In genomic region chr6:53679446-53679933, GRCh38 we compare ENCODE assay signal across 8 cellular contexts. TPM values are rescaled to one million over a fixed set of nuclear protein-coding genes. Genes with fewer than 3 reads are reported as not detected.
DNase-seq lines count a peak whose midpoint lies in the region; ATAC-seq and TF ChIP-seq lines count a peak whose summit lies in the region.

No MANE protein-coding gene starts in this region.

- H3K4me3 ChIP-seq in testis, result no peak overlapping the region

- intact Hi-C loops in testis (cut with DNase I; ENCODE audit: low total_unique reads), result no loop called here

- no peak overlapping the region for H3K27ac ChIP-seq in testis

- ATAC-seq in HG02884 (IDR thresholded peaks at IDR 0.05; ENCODE audit: unreplicated experiment) (peak; percentile 66), GM19455 (IDR thresholded peaks at IDR 0.05; ENCODE audit: unreplicated experiment) (no peak)
- ATAC-seq in activated T-cell treated with anti-CD3 and anti-CD28 coated beads, Interleukin-2, amount 50 U/mL, for 72 hours (replicated peaks in 1 of 2), result no peak

- no peaks in the 10 kb centered on the region for H3K9me3 ChIP-seq in testis

- H3K4me3 Mint-ChIP-seq in activated T-cell treated with anti-CD3 and anti-CD28 coated beads, Interleukin-2, amount 50 U/mL, for 72 hours, result no peak overlapping the region

- H3K27ac Mint-ChIP-seq in activated T-cell treated with anti-CD3 and anti-CD28 coated beads, Interleukin-2, amount 50 U/mL, for 72 hours, result no peak overlapping the region

- H3K27me3 ChIP-seq in testis, result no peaks in the 10 kb centered on the region

- TF ChIP-seq CTCF in testis (IDR thresholded peaks at IDR 0.05), result peak; percentile 42 to 54 (median 53)

- no peaks in the 10 kb centered on the region for H3K9me3 Mint-ChIP-seq in activated T-cell treated with anti-CD3 and anti-CD28 coated beads, Interleukin-2, amount 50 U/mL, for 72 hours

- no peaks in the 10 kb centered on the region for H3K36me3 ChIP-seq in testis (ENCODE audit: low read depth, missing control alignments)

- WGBS in testis, 2 donors, result 78 to 79% methylated on average over 9 to 10 of the region's 10 CpGs

- no peaks in the 10 kb centered on the region for H3K4me1 Mint-ChIP-seq in activated T-cell treated with anti-CD3 and anti-CD28 coated beads, Interleukin-2, amount 50 U/mL, for 72 hours (ENCODE audit: low read depth)

- no peaks in the 10 kb centered on the region for H3K27me3 Mint-ChIP-seq in activated T-cell treated with anti-CD3 and anti-CD28 coated beads, Interleukin-2, amount 50 U/mL, for 72 hours (ENCODE audit: low read depth)

- peak; percentile 64 for DNase-seq in ELR (ENCODE audit: low read depth)
- peak; percentile 26 for DNase-seq in SK-N-DZ (ENCODE audit: low spot score)
- peak; percentile 15 for DNase-seq in germinal center (ENCODE audit: low spot score)
- DNase-seq in testis, result no peak
- DNase-seq in activated T-cell treated with anti-CD3 and anti-CD28 coated beads, Interleukin-2, amount 50 U/mL, for 72 hours, result no peak
- DNase-seq in Ammon's horn (ENCODE audit: low spot score), result no peak

- no peaks in the 10 kb centered on the region for H3K36me3 Mint-ChIP-seq in activated T-cell treated with anti-CD3 and anti-CD28 coated beads, Interleukin-2, amount 50 U/mL, for 72 hours (ENCODE audit: insufficient read depth in 2 of 2)

- H3K4me1 ChIP-seq in testis, result no peaks in the 10 kb centered on the region

- TF ChIP-seq POLR2A in testis (IDR thresholded peaks at IDR 0.05), result no peak

RNA-seq across cellular contexts. Expression of gene KLHL31, which starts 13.9 kb away (rescaled TPM):
- polyA plus RNA-seq in SK-N-DZ (2014; cell fraction: cytosol; rRNA removed), result 0.13 and 0.17 TPM in 2 replicates
- polyA plus RNA-seq in SK-N-DZ (2014; cell fraction: nucleus; rRNA removed), result 0.21 and 0.83 TPM in 2 replicates
- total RNA-seq in testis, result 1 to 10 TPM; 1.4 to 2.0 TPM
- 0.46 TPM for polyA plus RNA-seq in testis (ENCODE audit: insufficient read depth, low read depth, low replicate concordance)
- total RNA-seq in activated T-cell treated with anti-CD3 and anti-CD28 coated beads, Interleukin-2, amount 50 U/mL, for 72 hours, result under 1 TPM; 0.12 to 0.14 TPM

Comparison
In these comparisons a context has a peak if more than half of its experiments do, and no peak if none do; other contexts are left out.
1. DNase-seq: peak in ELR (single experiment), SK-N-DZ (single experiment) and germinal center (single experiment); none in testis (single experiment), activated T-cell treated with anti-CD3 and anti-CD28 coated beads, Interleukin-2, amount 50 U/mL, for 72 hours (0 of 2) and Ammon's horn (single experiment).